ENCODE assay signal across 1 cellular context in the genomic region with DNA sequence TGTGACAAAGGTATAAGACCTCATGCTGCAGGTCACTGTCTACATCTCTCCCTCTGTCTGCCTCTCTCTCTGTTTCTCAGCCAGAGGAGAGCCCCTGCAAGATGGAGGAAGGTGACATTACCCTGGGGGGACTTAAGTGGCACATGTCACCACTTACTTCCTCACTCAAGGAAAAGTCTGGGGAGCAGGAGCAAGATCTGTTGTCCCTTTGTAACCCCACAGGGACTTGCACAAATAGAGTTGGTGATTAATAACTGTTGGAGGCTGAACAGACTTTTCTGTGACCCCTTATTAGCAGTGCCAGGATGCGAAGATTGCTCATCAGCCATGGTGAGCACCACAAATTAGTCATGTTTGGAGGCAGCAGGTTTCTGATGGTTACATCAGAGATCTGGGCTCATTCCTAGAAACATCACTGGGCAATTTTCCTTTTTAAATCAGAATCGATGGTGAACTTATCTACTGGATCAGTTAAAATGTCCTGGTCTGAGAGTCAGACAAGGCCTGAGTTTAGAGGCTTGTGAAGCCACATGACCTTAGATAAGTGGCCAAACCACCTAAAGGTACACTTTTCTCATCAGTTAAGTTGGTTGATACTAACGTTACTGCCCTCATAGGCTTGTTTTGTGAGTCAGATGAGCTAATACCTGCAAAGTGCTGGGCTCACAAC.
TF ChIP-seq lines count a peak whose summit lies in the region.

No MANE protein-coding gene starts in this region.

TF ChIP-seq in K562, 482 proteins besides CTCF, POLR2A, EP300 and RAD21 (continued from another document):
- no peak for TF ChIP-seq SRSF3 (IDR thresholded peaks at IDR 0.05; ENCODE audit: insufficient read depth, low read length)
- TF ChIP-seq TRIM24 (IDR thresholded peaks at IDR 0.05) = peak in 1 of 2 experiments; percentile 62; a peak in 2 of 4 replicates
- TF ChIP-seq ZNF175 (CRISPR knock-in tag; IDR thresholded peaks at IDR 0.05; ENCODE audit: low read depth) = peak; percentile 94
- TF ChIP-seq YBX1 (IDR thresholded peaks at IDR 0.05) = no peak
- 0 out of 2 replicates have a peak, but pooled peaks have one; percentile 26 for TF ChIP-seq ZNF584 (CRISPR knock-in tag; IDR thresholded peaks at IDR 0.05; ENCODE audit: low read depth)
- no peak for TF ChIP-seq ZBTB17 (CRISPR knock-in tag; IDR thresholded peaks at IDR 0.05)
- TF ChIP-seq JUN (IDR thresholded peaks at IDR 0.05; ENCODE audit: borderline replicate concordance, low read depth, low read length) = peak; percentile 52
- TF ChIP-seq JUN (CRISPR knock-in tag; IDR thresholded peaks at IDR 0.05; ENCODE audit: borderline replicate concordance) = peak; percentile 63; the same call in 1 of the 2 replicates
- TF ChIP-seq CBFA2T2 (conservative IDR thresholded peaks at IDR 0.05) = no peak
- peak; percentile 58; the same call in 1 of the 2 replicates for TF ChIP-seq ZNF395 (CRISPR knock-in tag; IDR thresholded peaks at IDR 0.05)
- TF ChIP-seq HMGXB4 (CRISPR knock-in tag; IDR thresholded peaks at IDR 0.05) = no peak
- TF ChIP-seq SOX6 (IDR thresholded peaks at IDR 0.05) = peak; percentile 61
- TF ChIP-seq SMARCA4 (IDR thresholded peaks at IDR 0.05) = peak; percentile 37; the same call in 1 of the 2 replicates
- 0 out of 2 replicates have a peak, but pooled peaks have one; percentile 15 for TF ChIP-seq ZNF766 (CRISPR knock-in tag; conservative IDR thresholded peaks at IDR 0.05)
